ENCODE assay signal across 12 cellular contexts in the genomic region with DNA sequence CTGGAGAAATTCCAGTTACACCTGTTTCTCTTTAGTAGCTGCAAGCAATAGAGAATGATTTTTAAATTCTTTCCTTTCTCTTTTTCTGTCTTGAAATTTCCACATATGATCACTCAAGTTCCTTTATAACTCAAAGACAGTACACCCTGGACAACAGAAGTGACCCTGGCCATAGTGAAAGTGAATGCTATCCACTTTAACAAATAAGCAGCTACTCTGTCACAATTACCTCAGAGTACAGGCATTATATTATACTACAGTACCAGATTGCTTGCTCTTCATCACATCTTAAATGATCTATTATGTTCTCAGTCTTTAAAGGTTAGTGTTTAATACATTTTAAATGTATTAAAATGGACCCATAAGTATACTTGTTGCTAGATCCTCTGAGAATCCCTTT.
"Had no signal": no experiment of that assay in that cellular context is flagged by ENCODE, and none has a peak within 500 bp of the region (broad histone marks: within the 10 kb centered on the region; RNA-seq: fewer than 3 reads in every experiment).

No MANE protein-coding gene starts in this region.

- DNase-seq: activated effector memory CD4-positive, alpha-beta T cell treated with anti-CD3 and anti-CD28 coated beads, Interleukin-2, amount 50 U/mL, for 16 hours; amniotic stem cell; body of pancreas; dermis blood vessel endothelial cell; endodermal cell; erythroblast; kidney; midbrain; small intestine had no signal

- H3K9me3 Mint-ChIP-seq: activated naive CD4-positive, alpha-beta T cell treated with anti-CD3 and anti-CD28 coated beads, Interleukin-2, amount 50 U/mL, for 72 hours; endodermal cell had no signal

- H3K4me3 Mint-ChIP-seq: endodermal cell had no signal

- H3K4me3 ChIP-seq: body of pancreas, right atrium auricular region, tibial nerve had no signal

- H3K36me3 Mint-ChIP-seq: activated naive CD4-positive, alpha-beta T cell treated with anti-CD3 and anti-CD28 coated beads, Interleukin-2, amount 50 U/mL, for 72 hours had no signal

- ATAC-seq: body of pancreas had no signal

- H3K4me1 Mint-ChIP-seq: endodermal cell had no signal

- H3K27ac Mint-ChIP-seq: endodermal cell had no signal
